9 cellular contexts compared by ENCODE assay signal in genomic region chr10:95517536-95518454, GRCh38. TPM values are rescaled to one million over a fixed set of nuclear protein-coding genes. Genes with fewer than 3 reads are reported as not detected.
A peak's percentile ranks its signal among the peaks of the same experiment; 100 is the strongest.
DNase-seq lines count a peak whose midpoint lies in the region; ATAC-seq, FAIRE-seq and TF ChIP-seq lines count a peak whose summit lies in the region.
"Had no signal": no experiment of that assay in that cellular context is flagged by ENCODE, and none has a peak within 500 bp of the region (broad histone marks: within the 10 kb centered on the region; RNA-seq: fewer than 3 reads in every experiment).

No MANE protein-coding gene starts in this region.

- FAIRE-seq in D721Med (lab: Jason Lieb, UNC), result no peak

- H3K27me3 ChIP-seq in MG63 (no peaks in the 10 kb centered on the region), liver (ENCODE audit: control insufficient read depth in 4 of 4, insufficient read depth in 4 of 4, low read length in 3 of 4) (no peaks in the 10 kb centered on the region)

- no peaks in the 10 kb centered on the region for H3K36me3 ChIP-seq in MG63
- H3K36me3 ChIP-seq in liver (ENCODE audit: control insufficient read depth in 4 of 4, insufficient read depth in 3 of 4, low read depth in 1 of 4, low read length in 3 of 4), result no peaks in the 10 kb centered on the region

- no peak overlapping the region for H3K9ac ChIP-seq in liver (ENCODE audit: low read depth in 1 of 2, low read length in 2 of 2)

- no peak for TF ChIP-seq CTCF in coronary artery (IDR thresholded peaks at IDR 0.05)
- TF ChIP-seq CTCF in liver (IDR thresholded peaks at IDR 0.05; ENCODE audit: low read depth, low read length, missing input control), result no peak
- TF ChIP-seq CTCF in D721Med (IDR thresholded peaks at IDR 0.05; ENCODE audit: insufficient read depth, missing control alignments), result no peak

- no peak overlapping the region for H3K4me3 ChIP-seq in MG63
- peak overlapping the region; percentile 39 for H3K4me3 ChIP-seq in coronary artery
- H3K4me3 ChIP-seq in liver (ENCODE audit: low read depth in 1 of 3, low read length in 3 of 3), result no peak overlapping the region

- WGBS in liver, result 34% methylated on average over 5 of the region's 5 CpGs

- TF ChIP-seq RAD21 in liver (IDR thresholded peaks at IDR 0.05), result peak in 1 of 2 donors; percentile 21

- peaks cover 8 to 57% (median 35%) of the 10 kb centered on the region in 4 donors for H3K4me1 ChIP-seq in liver (ENCODE audit: control insufficient read depth in 4 of 4, insufficient read depth in 4 of 4, low read length in 3 of 4)

- peak; percentile 84 for DNase-seq in A172 (ENCODE audit: low spot score)
- DNase-seq in MG63, result peak; percentile 10
- DNase-seq in coronary artery (ENCODE audit: low spot score), result no peak
- no peak for DNase-seq in GM19238 (ENCODE audit: insufficient read length, low spot score)
- no peak for DNase-seq in D721Med (ENCODE audit: insufficient read length, low spot score)
- DNase-seq: activated naive CD4-positive, alpha-beta T cell treated with Interleukin-2 at 50 U/mL for 16 hours had no signal

- peak overlapping the region; percentile 78 to 94 for H3K27ac ChIP-seq in coronary artery
- H3K27ac ChIP-seq in liver (ENCODE audit: low read depth in 1 of 2, low read length in 2 of 2), result peak overlapping the region; percentile 74 to 86

- ATAC-seq in HG02588 (IDR thresholded peaks at IDR 0.05; ENCODE audit: unreplicated experiment) (no peak), HG03095 (IDR thresholded peaks at IDR 0.05; ENCODE audit: unreplicated experiment) (no peak)

- H3K9me3 ChIP-seq in MG63 (no peaks in the 10 kb centered on the region), liver (ENCODE audit: control insufficient read depth in 4 of 4, low read length in 3 of 4) (no peaks in the 10 kb centered on the region)

TF ChIP-seq in liver, 16 proteins besides CTCF, POLR2A, EP300 and RAD21:
- TF ChIP-seq RXRA (IDR thresholded peaks at IDR 0.05) (peak in 1 of 2 donors; percentile 73), YY1 (IDR thresholded peaks at IDR 0.05) (peak; percentile 67), MAX (IDR thresholded peaks at IDR 0.05) (peak; percentile 87), SP1 (IDR thresholded peaks at IDR 0.05) (no peak), FOXA1 (IDR thresholded peaks at IDR 0.05) (no peak), FOXA2 (IDR thresholded peaks at IDR 0.05) (no peak), NR2F2 (IDR thresholded peaks at IDR 0.05) (no peak), GABPA (IDR thresholded peaks at IDR 0.05 in 1 of 2, conservative IDR thresholded peaks at IDR 0.05 in 1 of 2) (no peak), HNF4A (conservative IDR thresholded peaks at IDR 0.05) (peak in 1 of 2 donors; percentile 69), HNF4G (IDR thresholded peaks at IDR 0.05) (no peak), ZBTB33 (IDR thresholded peaks at IDR 0.05) (peak; percentile 31), JUND (IDR thresholded peaks at IDR 0.05) (peak; percentile 91 to 99), EGR1 (IDR thresholded peaks at IDR 0.05; ENCODE audit: low read depth in 2 of 2) (no peak), TAF1 (conservative IDR thresholded peaks at IDR 0.05) (no peak)
- TF ChIP-seq, protein P1, sequence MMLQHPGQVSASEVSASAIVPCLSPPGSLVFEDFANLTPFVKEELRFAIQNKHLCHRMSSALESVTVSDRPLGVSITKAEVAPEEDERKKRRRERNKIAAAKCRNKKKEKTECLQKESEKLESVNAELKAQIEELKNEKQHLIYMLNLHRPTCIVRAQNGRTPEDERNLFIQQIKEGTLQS (IDR thresholded peaks at IDR 0.05), result peak; percentile 37
- TF ChIP-seq, protein P2, sequence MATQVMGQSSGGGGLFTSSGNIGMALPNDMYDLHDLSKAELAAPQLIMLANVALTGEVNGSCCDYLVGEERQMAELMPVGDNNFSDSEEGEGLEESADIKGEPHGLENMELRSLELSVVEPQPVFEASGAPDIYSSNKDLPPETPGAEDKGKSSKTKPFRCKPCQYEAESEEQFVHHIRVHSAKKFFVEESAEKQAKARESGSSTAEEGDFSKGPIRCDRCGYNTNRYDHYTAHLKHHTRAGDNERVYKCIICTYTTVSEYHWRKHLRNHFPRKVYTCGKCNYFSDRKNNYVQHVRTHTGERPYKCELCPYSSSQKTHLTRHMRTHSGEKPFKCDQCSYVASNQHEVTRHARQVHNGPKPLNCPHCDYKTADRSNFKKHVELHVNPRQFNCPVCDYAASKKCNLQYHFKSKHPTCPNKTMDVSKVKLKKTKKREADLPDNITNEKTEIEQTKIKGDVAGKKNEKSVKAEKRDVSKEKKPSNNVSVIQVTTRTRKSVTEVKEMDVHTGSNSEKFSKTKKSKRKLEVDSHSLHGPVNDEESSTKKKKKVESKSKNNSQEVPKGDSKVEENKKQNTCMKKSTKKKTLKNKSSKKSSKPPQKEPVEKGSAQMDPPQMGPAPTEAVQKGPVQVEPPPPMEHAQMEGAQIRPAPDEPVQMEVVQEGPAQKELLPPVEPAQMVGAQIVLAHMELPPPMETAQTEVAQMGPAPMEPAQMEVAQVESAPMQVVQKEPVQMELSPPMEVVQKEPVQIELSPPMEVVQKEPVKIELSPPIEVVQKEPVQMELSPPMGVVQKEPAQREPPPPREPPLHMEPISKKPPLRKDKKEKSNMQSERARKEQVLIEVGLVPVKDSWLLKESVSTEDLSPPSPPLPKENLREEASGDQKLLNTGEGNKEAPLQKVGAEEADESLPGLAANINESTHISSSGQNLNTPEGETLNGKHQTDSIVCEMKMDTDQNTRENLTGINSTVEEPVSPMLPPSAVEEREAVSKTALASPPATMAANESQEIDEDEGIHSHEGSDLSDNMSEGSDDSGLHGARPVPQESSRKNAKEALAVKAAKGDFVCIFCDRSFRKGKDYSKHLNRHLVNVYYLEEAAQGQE (IDR thresholded peaks at IDR 0.05), result no peak
TF ChIP-seq in liver: peak in this region for 7.

RNA-seq across cellular contexts. Expression of gene SORBS1, which starts 43.4 kb away (rescaled TPM):
- total RNA-seq in A172 (2014; rRNA removed; shearing (Covaris generic)), result 0.91 and 2.5 TPM in 2 replicates
- 0.03 TPM in 1 of 2 replicates, not detected in the other for total RNA-seq in MG63 (2014; rRNA removed; shearing (Covaris generic); ENCODE audit: low replicate concordance)
- 10 to 100 TPM; 33.2 to 71.3 TPM for total RNA-seq in liver
- 10 to 100 TPM; 38.3 to 49.9 TPM for polyA plus RNA-seq in liver

Comparison
In these comparisons a context has a peak if more than half of its experiments do, and no peak if none do; other contexts are left out.
1. DNase-seq: peak in A172 (single experiment) and MG63 (single experiment); none in coronary artery (single experiment), GM19238 (single experiment) and D721Med (single experiment).